ENCODE assay signal across 1 cellular context in the genomic region with DNA sequence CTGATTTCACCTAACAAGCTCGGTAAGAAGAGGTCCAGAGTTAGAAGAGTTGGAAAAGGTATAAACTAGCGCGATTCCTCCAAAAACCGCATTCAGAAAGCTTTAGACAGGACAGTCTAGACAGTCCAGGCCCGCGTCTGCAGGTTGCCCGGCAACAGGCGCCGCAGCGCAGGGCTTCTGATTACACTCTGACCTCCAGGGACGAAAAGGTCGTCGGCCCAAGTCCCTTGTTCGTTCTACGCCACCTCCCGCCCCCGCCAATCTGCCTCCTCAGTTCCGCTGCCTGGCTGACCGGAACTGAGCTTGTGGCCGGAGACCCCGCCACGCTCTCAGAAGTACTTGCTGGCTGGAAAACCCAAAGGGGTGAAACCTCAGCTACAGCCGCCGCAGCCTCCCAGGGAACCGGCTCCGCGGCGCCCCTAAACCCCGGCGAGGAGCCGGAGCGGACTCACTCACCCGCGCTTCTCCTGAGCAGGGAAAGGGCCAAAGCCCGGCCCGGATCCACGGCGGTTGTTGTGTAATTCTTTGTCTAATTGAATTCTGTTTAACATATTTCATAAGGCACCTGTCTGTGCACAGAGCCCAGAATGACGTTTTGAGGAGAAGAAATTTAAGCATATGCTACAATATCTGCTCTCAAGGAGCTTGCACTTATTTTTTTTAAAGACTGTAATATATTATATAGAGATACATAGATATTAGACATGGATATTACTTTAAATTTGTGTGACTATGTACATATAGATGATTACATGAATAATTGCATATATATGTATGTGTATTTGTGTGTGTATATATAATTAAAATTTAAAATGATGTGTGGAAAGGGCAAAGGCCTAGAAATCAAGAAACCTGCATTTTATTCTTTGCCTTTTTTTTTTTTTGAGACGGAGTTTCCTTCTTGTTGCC.
TF ChIP-seq lines count a peak whose summit lies in the region.

A gene (minus strand): TSS at position 407 of the 909 bp plus-strand sequence. CDS start 3,826 bp downstream, outside the sequence.

TF ChIP-seq in GM12878, 131 proteins besides CTCF, POLR2A, EP300 and RAD21 (continued from another document and continues in another):
- TF ChIP-seq, protein P1, sequence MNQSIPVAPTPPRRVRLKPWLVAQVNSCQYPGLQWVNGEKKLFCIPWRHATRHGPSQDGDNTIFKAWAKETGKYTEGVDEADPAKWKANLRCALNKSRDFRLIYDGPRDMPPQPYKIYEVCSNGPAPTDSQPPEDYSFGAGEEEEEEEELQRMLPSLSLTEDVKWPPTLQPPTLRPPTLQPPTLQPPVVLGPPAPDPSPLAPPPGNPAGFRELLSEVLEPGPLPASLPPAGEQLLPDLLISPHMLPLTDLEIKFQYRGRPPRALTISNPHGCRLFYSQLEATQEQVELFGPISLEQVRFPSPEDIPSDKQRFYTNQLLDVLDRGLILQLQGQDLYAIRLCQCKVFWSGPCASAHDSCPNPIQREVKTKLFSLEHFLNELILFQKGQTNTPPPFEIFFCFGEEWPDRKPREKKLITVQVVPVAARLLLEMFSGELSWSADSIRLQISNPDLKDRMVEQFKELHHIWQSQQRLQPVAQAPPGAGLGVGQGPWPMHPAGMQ (IDR thresholded peaks at IDR 0.05; ENCODE audit: borderline replicate concordance) = no peak
- no peak for TF ChIP-seq BACH1 (IDR thresholded peaks at IDR 0.05; ENCODE audit: borderline replicate concordance)
- TF ChIP-seq HDGF (IDR thresholded peaks at IDR 0.05) = no peak
- TF ChIP-seq FOXK2 (IDR thresholded peaks at IDR 0.05) = no peak
- TF ChIP-seq SP1 (IDR thresholded peaks at IDR 0.05; ENCODE audit: low read depth, low read length) = peak; percentile 100
- no peak for TF ChIP-seq CHD1 (IDR thresholded peaks at IDR 0.05; ENCODE audit: low read depth, low read length)
- no peak for TF ChIP-seq YBX1 (IDR thresholded peaks at IDR 0.05)
- no peak for TF ChIP-seq NBN (IDR thresholded peaks at IDR 0.05)
- TF ChIP-seq NFXL1 (IDR thresholded peaks at IDR 0.05; ENCODE audit: borderline replicate concordance) = no peak
- no peak for TF ChIP-seq MXI1 (IDR thresholded peaks at IDR 0.05; ENCODE audit: low read depth, low read length)
- TF ChIP-seq, protein P2, sequence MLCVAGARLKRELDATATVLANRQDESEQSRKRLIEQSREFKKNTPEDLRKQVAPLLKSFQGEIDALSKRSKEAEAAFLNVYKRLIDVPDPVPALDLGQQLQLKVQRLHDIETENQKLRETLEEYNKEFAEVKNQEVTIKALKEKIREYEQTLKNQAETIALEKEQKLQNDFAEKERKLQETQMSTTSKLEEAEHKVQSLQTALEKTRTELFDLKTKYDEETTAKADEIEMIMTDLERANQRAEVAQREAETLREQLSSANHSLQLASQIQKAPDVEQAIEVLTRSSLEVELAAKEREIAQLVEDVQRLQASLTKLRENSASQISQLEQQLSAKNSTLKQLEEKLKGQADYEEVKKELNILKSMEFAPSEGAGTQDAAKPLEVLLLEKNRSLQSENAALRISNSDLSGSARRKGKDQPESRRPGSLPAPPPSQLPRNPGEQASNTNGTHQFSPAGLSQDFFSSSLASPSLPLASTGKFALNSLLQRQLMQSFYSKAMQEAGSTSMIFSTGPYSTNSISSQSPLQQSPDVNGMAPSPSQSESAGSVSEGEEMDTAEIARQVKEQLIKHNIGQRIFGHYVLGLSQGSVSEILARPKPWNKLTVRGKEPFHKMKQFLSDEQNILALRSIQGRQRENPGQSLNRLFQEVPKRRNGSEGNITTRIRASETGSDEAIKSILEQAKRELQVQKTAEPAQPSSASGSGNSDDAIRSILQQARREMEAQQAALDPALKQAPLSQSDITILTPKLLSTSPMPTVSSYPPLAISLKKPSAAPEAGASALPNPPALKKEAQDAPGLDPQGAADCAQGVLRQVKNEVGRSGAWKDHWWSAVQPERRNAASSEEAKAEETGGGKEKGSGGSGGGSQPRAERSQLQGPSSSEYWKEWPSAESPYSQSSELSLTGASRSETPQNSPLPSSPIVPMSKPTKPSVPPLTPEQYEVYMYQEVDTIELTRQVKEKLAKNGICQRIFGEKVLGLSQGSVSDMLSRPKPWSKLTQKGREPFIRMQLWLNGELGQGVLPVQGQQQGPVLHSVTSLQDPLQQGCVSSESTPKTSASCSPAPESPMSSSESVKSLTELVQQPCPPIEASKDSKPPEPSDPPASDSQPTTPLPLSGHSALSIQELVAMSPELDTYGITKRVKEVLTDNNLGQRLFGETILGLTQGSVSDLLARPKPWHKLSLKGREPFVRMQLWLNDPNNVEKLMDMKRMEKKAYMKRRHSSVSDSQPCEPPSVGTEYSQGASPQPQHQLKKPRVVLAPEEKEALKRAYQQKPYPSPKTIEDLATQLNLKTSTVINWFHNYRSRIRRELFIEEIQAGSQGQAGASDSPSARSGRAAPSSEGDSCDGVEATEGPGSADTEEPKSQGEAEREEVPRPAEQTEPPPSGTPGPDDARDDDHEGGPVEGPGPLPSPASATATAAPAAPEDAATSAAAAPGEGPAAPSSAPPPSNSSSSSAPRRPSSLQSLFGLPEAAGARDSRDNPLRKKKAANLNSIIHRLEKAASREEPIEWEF (IDR thresholded peaks at IDR 0.05; ENCODE audit: insufficient replicate concordance, low read depth, low read length) = no peak
- TF ChIP-seq NR2C1 (IDR thresholded peaks at IDR 0.05) = peak; percentile 86
- TF ChIP-seq, protein P3, sequence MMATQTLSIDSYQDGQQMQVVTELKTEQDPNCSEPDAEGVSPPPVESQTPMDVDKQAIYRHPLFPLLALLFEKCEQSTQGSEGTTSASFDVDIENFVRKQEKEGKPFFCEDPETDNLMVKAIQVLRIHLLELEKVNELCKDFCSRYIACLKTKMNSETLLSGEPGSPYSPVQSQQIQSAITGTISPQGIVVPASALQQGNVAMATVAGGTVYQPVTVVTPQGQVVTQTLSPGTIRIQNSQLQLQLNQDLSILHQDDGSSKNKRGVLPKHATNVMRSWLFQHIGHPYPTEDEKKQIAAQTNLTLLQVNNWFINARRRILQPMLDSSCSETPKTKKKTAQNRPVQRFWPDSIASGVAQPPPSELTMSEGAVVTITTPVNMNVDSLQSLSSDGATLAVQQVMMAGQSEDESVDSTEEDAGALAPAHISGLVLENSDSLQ (IDR thresholded peaks at IDR 0.05) = peak; percentile 40; the same call in 1 of the 2 replicates
- TF ChIP-seq, protein P4, sequence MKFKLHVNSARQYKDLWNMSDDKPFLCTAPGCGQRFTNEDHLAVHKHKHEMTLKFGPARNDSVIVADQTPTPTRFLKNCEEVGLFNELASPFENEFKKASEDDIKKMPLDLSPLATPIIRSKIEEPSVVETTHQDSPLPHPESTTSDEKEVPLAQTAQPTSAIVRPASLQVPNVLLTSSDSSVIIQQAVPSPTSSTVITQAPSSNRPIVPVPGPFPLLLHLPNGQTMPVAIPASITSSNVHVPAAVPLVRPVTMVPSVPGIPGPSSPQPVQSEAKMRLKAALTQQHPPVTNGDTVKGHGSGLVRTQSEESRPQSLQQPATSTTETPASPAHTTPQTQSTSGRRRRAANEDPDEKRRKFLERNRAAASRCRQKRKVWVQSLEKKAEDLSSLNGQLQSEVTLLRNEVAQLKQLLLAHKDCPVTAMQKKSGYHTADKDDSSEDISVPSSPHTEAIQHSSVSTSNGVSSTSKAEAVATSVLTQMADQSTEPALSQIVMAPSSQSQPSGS (IDR thresholded peaks at IDR 0.05; ENCODE audit: low read length) = peak; percentile 62; the same call in 1 of the 2 replicates
- TF ChIP-seq PAX5 (IDR thresholded peaks at IDR 0.05; ENCODE audit: borderline replicate concordance, low read depth, low read length) = peak; percentile 68; the same call in 1 of the 2 replicates
- TF ChIP-seq, protein P5, sequence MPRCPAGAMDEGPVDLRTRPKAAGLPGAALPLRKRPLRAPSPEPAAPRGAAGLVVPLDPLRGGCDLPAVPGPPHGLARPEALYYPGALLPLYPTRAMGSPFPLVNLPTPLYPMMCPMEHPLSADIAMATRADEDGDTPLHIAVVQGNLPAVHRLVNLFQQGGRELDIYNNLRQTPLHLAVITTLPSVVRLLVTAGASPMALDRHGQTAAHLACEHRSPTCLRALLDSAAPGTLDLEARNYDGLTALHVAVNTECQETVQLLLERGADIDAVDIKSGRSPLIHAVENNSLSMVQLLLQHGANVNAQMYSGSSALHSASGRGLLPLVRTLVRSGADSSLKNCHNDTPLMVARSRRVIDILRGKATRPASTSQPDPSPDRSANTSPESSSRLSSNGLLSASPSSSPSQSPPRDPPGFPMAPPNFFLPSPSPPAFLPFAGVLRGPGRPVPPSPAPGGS (IDR thresholded peaks at IDR 0.05; ENCODE audit: borderline replicate concordance, insufficient read depth, low read depth, low read length, poor library complexity, severe bottlenecking) = no peak
- no peak for TF ChIP-seq ZNF274 (IDR thresholded peaks at IDR 0.05; ENCODE audit: insufficient read depth, insufficient read length)
- TF ChIP-seq, protein P6, sequence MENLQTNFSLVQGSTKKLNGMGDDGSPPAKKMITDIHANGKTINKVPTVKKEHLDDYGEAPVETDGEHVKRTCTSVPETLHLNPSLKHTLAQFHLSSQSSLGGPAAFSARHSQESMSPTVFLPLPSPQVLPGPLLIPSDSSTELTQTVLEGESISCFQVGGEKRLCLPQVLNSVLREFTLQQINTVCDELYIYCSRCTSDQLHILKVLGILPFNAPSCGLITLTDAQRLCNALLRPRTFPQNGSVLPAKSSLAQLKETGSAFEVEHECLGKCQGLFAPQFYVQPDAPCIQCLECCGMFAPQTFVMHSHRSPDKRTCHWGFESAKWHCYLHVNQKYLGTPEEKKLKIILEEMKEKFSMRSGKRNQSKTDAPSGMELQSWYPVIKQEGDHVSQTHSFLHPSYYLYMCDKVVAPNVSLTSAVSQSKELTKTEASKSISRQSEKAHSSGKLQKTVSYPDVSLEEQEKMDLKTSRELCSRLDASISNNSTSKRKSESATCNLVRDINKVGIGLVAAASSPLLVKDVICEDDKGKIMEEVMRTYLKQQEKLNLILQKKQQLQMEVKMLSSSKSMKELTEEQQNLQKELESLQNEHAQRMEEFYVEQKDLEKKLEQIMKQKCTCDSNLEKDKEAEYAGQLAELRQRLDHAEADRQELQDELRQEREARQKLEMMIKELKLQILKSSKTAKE (IDR thresholded peaks at IDR 0.05; ENCODE audit: low read depth, poor library complexity, severe bottlenecking) = peak; percentile 74
- TF ChIP-seq SMARCA5 (IDR thresholded peaks at IDR 0.05) = no peak
- TF ChIP-seq NFIC (IDR thresholded peaks at IDR 0.05; ENCODE audit: low read depth, low read length) = no peak; the same call in 1 of the 2 replicates
- no peak for TF ChIP-seq WRNIP1 (IDR thresholded peaks at IDR 0.05; ENCODE audit: borderline replicate concordance, low read depth, low read length)
- TF ChIP-seq EED (IDR thresholded peaks at IDR 0.05; ENCODE audit: low read depth) = peak; percentile 69
- no peak for TF ChIP-seq ZNF24 (IDR thresholded peaks at IDR 0.05)
- TF ChIP-seq RELA (IDR thresholded peaks at IDR 0.05; ENCODE audit: borderline replicate concordance, partially characterized antibody) = no peak
- TF ChIP-seq, protein P7, sequence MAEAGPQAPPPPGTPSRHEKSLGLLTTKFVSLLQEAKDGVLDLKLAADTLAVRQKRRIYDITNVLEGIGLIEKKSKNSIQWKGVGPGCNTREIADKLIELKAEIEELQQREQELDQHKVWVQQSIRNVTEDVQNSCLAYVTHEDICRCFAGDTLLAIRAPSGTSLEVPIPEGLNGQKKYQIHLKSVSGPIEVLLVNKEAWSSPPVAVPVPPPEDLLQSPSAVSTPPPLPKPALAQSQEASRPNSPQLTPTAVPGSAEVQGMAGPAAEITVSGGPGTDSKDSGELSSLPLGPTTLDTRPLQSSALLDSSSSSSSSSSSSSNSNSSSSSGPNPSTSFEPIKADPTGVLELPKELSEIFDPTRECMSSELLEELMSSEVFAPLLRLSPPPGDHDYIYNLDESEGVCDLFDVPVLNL (IDR thresholded peaks at IDR 0.05; ENCODE audit: low read depth, low read length) = no peak
- TF ChIP-seq SRF (IDR thresholded peaks at IDR 0.05; ENCODE audit: low read depth in 2 of 2, low read length in 2 of 2) = peak in 1 of 2 experiments; percentile 20; a peak in 1 of 4 replicates
- peak; percentile 54; the same call in 1 of the 2 replicates for TF ChIP-seq SPI1 (IDR thresholded peaks at IDR 0.05; ENCODE audit: borderline replicate concordance, insufficient read depth, low read depth, low read length)
- no peak for TF ChIP-seq BCL11A (IDR thresholded peaks at IDR 0.05; ENCODE audit: low read depth, low read length)
- peak; percentile 83 for TF ChIP-seq RUNX3 (IDR thresholded peaks at IDR 0.05; ENCODE audit: low read length)
- TF ChIP-seq, protein P8, sequence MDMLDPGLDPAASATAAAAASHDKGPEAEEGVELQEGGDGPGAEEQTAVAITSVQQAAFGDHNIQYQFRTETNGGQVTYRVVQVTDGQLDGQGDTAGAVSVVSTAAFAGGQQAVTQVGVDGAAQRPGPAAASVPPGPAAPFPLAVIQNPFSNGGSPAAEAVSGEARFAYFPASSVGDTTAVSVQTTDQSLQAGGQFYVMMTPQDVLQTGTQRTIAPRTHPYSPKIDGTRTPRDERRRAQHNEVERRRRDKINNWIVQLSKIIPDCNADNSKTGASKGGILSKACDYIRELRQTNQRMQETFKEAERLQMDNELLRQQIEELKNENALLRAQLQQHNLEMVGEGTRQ (IDR thresholded peaks at IDR 0.05; ENCODE audit: borderline replicate concordance, low read depth, low read length) = no peak
- TF ChIP-seq BRCA1 (IDR thresholded peaks at IDR 0.05; ENCODE audit: low read depth, low read length) = no peak
- TF ChIP-seq, protein P9, sequence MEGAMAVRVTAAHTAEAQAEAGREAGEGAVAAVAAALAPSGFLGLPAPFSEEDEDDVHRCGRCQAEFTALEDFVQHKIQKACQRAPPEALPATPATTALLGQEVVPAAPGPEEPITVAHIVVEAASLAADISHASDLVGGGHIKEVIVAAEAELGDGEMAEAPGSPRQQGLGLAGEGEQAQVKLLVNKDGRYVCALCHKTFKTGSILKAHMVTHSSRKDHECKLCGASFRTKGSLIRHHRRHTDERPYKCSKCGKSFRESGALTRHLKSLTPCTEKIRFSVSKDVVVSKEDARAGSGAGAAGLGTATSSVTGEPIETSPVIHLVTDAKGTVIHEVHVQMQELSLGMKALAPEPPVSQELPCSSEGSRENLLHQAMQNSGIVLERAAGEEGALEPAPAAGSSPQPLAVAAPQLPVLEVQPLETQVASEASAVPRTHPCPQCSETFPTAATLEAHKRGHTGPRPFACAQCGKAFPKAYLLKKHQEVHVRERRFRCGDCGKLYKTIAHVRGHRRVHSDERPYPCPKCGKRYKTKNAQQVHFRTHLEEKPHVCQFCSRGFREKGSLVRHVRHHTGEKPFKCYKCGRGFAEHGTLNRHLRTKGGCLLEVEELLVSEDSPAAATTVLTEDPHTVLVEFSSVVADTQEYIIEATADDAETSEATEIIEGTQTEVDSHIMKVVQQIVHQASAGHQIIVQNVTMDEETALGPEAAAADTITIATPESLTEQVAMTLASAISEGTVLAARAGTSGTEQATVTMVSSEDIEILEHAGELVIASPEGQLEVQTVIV (IDR thresholded peaks at IDR 0.05; ENCODE audit: borderline replicate concordance, partially characterized antibody) = no peak
- no peak for TF ChIP-seq MEF2B (IDR thresholded peaks at IDR 0.05; ENCODE audit: partially characterized antibody, poor library complexity, severe bottlenecking)
- TF ChIP-seq BMI1 (IDR thresholded peaks at IDR 0.05; ENCODE audit: borderline replicate concordance) = peak; percentile 53; the same call in 1 of the 2 replicates
- no peak for TF ChIP-seq NFYA (IDR thresholded peaks at IDR 0.05; ENCODE audit: borderline replicate concordance, low read depth, low read length)
- no peak for TF ChIP-seq CBX3 (IDR thresholded peaks at IDR 0.05; ENCODE audit: borderline replicate concordance, low read depth)
- TF ChIP-seq, protein P10, sequence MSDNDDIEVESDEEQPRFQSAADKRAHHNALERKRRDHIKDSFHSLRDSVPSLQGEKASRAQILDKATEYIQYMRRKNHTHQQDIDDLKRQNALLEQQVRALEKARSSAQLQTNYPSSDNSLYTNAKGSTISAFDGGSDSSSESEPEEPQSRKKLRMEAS (IDR thresholded peaks at IDR 0.05; ENCODE audit: low read depth, low read length) = peak; percentile 41; the same call in 1 of the 2 replicates
- no peak for TF ChIP-seq TAF1 (IDR thresholded peaks at IDR 0.05; ENCODE audit: borderline replicate concordance, low read depth, low read length)
- no peak for TF ChIP-seq ZZZ3 (IDR thresholded peaks at IDR 0.05; ENCODE audit: control insufficient read depth, insufficient read length, low read depth)
